Comparison of ENCODE assay signal across 8 cellular contexts in the genomic region with DNA sequence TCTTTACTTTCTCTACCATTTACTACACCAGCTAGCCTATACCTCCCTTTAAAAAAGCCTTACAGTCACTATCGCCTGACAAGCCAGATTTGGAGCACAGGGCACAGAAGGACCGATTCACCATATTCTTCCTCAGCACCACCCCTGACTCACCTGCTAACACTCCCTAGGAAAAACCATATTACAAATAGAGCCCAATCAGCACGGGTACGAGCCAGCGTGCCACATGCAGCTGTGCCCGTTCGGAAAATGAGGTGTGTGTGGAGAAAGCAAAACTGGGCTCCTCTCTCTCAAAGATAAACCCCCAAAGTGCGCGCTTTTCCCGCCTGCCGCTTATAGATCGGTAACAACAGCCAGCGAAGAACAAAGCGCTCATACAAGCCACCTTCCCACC. TPM values are rescaled to one million over a fixed set of nuclear protein-coding genes. Genes with fewer than 3 reads are reported as not detected.
DNase-seq lines count a peak whose midpoint lies in the region; TF ChIP-seq lines count a peak whose summit lies in the region.

No MANE protein-coding gene starts in this region.

- peak overlapping the region; percentile 89 for H3K4me3 Mint-ChIP-seq in activated naive CD4-positive, alpha-beta T cell treated with anti-CD3 and anti-CD28 coated beads, Interleukin-2, amount 10 ng/mL, durations not matched to agents 7 days and 5 days

- no peaks in the 10 kb centered on the region for H3K9me3 Mint-ChIP-seq in activated naive CD4-positive, alpha-beta T cell treated with anti-CD3 and anti-CD28 coated beads, Interleukin-2, amount 10 ng/mL, durations not matched to agents 7 days and 5 days

- H3K4me3 ChIP-seq in WI38 (ENCODE audit: low read depth, low read length), result peak overlapping the region; percentile 99
- H3K4me3 ChIP-seq in left ventricle myocardium inferior, result peak overlapping the region; percentile 99
- H3K4me3 ChIP-seq in skeletal muscle cell (ENCODE audit: low read depth, low read length), result peak overlapping the region; percentile 98

- peaks cover 56% of the 10 kb centered on the region for H3K36me3 Mint-ChIP-seq in activated naive CD4-positive, alpha-beta T cell treated with anti-CD3 and anti-CD28 coated beads, Interleukin-2, amount 10 ng/mL, durations not matched to agents 7 days and 5 days

- H3K27ac Mint-ChIP-seq in activated naive CD4-positive, alpha-beta T cell treated with anti-CD3 and anti-CD28 coated beads, Interleukin-2, amount 10 ng/mL, durations not matched to agents 7 days and 5 days, result peak overlapping the region; percentile 100

- H3K27me3 ChIP-seq in left ventricle myocardium inferior (ENCODE audit: low read depth), result no peaks in the 10 kb centered on the region

- H3K27me3 Mint-ChIP-seq in activated naive CD4-positive, alpha-beta T cell treated with anti-CD3 and anti-CD28 coated beads, Interleukin-2, amount 10 ng/mL, durations not matched to agents 7 days and 5 days, result peaks cover 9% of the 10 kb centered on the region

- no peak for DNase-seq in activated naive CD4-positive, alpha-beta T cell treated with anti-CD3 and anti-CD28 coated beads, Interleukin-2, amount 10 ng/mL, durations not matched to agents 7 days and 5 days
- no peak for DNase-seq in activated naive CD4-positive, alpha-beta T cell treated with Interleukin-2 at 50 U/mL for 16 hours
- no peak for DNase-seq in left ventricle myocardium inferior
- no peak for DNase-seq in skeletal muscle cell (ENCODE audit: low read depth)
- no peak for DNase-seq in HuH-7 (ENCODE audit: low spot score)
- no peak for DNase-seq in NCI-H226
- no peak for DNase-seq in NCI-H748 (lab: John Stamatoyannopoulos, UW; ENCODE audit: unreplicated experiment)

- H3K9me3 ChIP-seq in left ventricle myocardium inferior (replicated peaks), result no peaks in the 10 kb centered on the region

- H3K4me1 Mint-ChIP-seq in activated naive CD4-positive, alpha-beta T cell treated with anti-CD3 and anti-CD28 coated beads, Interleukin-2, amount 10 ng/mL, durations not matched to agents 7 days and 5 days, result peaks cover 58% of the 10 kb centered on the region

- H3K36me3 ChIP-seq in left ventricle myocardium inferior, result peaks cover 40% of the 10 kb centered on the region

- peaks cover 68% of the 10 kb centered on the region for H3K4me1 ChIP-seq in left ventricle myocardium inferior

- intact Hi-C loops in left ventricle myocardium inferior (cut with micrococcal nuclease), result no loop called here

- H3K27ac ChIP-seq in left ventricle myocardium inferior (replicated peaks), result peak overlapping the region; percentile 100

- CTCF ChIA-PET in activated naive CD4-positive, alpha-beta T cell treated with anti-CD3 and anti-CD28 coated beads, Interleukin-2, amount 10 ng/mL, durations not matched to agents 7 days and 5 days (lab: Charles Lee), result interaction anchor here (4.0 kb wide), 1 partner anchor 37 kb away, joined by 21 read pairs; no protein-coding TSS in a partner anchor

- no peak for TF ChIP-seq CTCF in WI38 (IDR thresholded peaks at IDR 0.05; ENCODE audit: low read depth, low read length)
- no peak for TF ChIP-seq CTCF in left ventricle myocardium inferior (IDR thresholded peaks at IDR 0.05; ENCODE audit: borderline replicate concordance)

RNA-seq across cellular contexts. Expression of a gene that starts 1.2 kb away (rescaled TPM):
- 61.2 TPM for total RNA-seq in left ventricle myocardium inferior

RNA-seq across cellular contexts. Expression of a gene that starts 47.9 kb away (rescaled TPM):
- total RNA-seq in left ventricle myocardium inferior, result 33.7 TPM
